ENCODE assay signal across 1 cellular context in genomic region chr9:97660345-97660744, GRCh38.
TF ChIP-seq lines count a peak whose summit lies in the region.

No MANE protein-coding gene starts in this region.

TF ChIP-seq in K562, 482 proteins besides CTCF, POLR2A, EP300 and RAD21:
- no peak for TF ChIP-seq RBM17 (IDR thresholded peaks at IDR 0.05; ENCODE audit: borderline replicate concordance, low read depth, low read length)
- TF ChIP-seq SPI1 (IDR thresholded peaks at IDR 0.05; ENCODE audit: borderline replicate concordance, low read depth, low read length) = peak; percentile 90
TF ChIP-seq in K562: peak in this region for 1.
